Comparison of ENCODE assay signal across 8 cellular contexts in the genomic region with DNA sequence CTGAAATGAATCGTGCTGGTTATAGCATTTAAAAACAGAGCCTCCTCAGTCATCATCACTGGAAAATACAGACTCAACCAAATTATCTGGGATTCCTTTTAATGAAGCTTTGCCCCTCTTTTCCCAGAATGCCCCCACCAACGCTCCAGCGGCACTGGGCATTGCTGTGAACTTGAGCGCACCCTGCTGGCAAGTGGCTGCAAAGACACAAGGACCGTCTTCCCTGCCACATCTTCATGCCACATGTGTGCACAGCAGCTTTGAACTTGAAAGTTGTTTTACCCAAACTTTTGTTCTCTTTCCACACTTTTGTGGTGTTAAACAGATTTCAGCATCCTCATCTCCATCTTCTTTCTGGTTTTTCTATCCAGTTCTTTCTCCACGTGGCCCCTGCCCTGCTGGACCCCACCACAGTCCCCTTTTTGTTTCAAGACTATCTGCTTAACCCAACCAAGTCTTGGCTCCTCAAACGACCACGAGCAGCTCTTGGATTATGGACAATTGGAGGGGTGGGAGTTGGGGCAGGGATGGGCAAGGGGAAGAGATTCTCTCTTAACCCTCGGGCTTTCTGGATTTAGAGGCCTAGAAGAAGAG. TPM values are rescaled to one million over a fixed set of nuclear protein-coding genes. Genes with fewer than 3 reads are reported as not detected.
DNase-seq lines count a peak whose midpoint lies in the region; ATAC-seq and TF ChIP-seq lines count a peak whose summit lies in the region.

No MANE protein-coding gene starts in this region.

- DNase-seq in natural killer cell (peak; percentile 46), NCI-H748 treated with DMSO at 0.1 percent for 48 hours (lab: John Stamatoyannopoulos, UW) (peak; percentile 22), fibroblast of the aortic adventitia (ENCODE audit: low read depth) (peak; percentile 53), epidermal melanocyte (ENCODE audit: insufficient read length, low spot score) (no peak)
- DNase-seq in natural killer cell treated with Interleukin-12 subunit alpha and Interleukin-12 subunit beta and Interleukin-15 and Interleukin-18, amount 100 ng/mL, for 72 hours (ENCODE audit: low spot score) = no peak
- DNase-seq in activated T-cell treated with anti-CD3 and anti-CD28 coated beads, Interleukin-2, amount 50 U/mL, for 1 hour = peak; percentile 60

- TF ChIP-seq CTCF in natural killer cell (IDR thresholded peaks at IDR 0.05) = peak; percentile 83
- peak; percentile 99 for TF ChIP-seq CTCF in fibroblast of the aortic adventitia (IDR thresholded peaks at IDR 0.05; ENCODE audit: insufficient read depth, low read length)
- TF ChIP-seq CTCF in parathyroid adenoma (IDR thresholded peaks at IDR 0.05) = peak; percentile 63

- no peak overlapping the region for H3K4me2 ChIP-seq in parathyroid adenoma (ENCODE audit: low read length)

- H3K4me3 ChIP-seq in fibroblast of the aortic adventitia (ENCODE audit: low read depth, low read length) (no peak overlapping the region), parathyroid adenoma (ENCODE audit: low read depth, low read length) (no peak overlapping the region)

- peak; percentile 55 to 76 (median 70) for ATAC-seq in natural killer cell
- no peak for ATAC-seq in natural killer cell treated with Interleukin-12 subunit alpha and Interleukin-12 subunit beta and Interleukin-15 and Interleukin-18, amount 100 ng/mL, for 72 hours
- ATAC-seq in HG02798 (IDR thresholded peaks at IDR 0.05; ENCODE audit: poor library complexity, unreplicated experiment) = peak; percentile 77

- H3K79me2 ChIP-seq in parathyroid adenoma = no peaks in the 10 kb centered on the region

- H3K27ac Mint-ChIP-seq in natural killer cell = no peak overlapping the region
- no peak overlapping the region for H3K27ac Mint-ChIP-seq in natural killer cell treated with Interleukin-12 subunit alpha and Interleukin-12 subunit beta and Interleukin-15 and Interleukin-18, amount 100 ng/mL, for 72 hours

- no peaks in the 10 kb centered on the region for H3K36me3 ChIP-seq in parathyroid adenoma (ENCODE audit: control insufficient read depth, insufficient read depth, low read length)

- H3K9me3 Mint-ChIP-seq in natural killer cell = no peaks in the 10 kb centered on the region
- H3K9me3 Mint-ChIP-seq in natural killer cell treated with Interleukin-12 subunit alpha and Interleukin-12 subunit beta and Interleukin-15 and Interleukin-18, amount 100 ng/mL, for 72 hours = no peaks in the 10 kb centered on the region

- H3K4me1 ChIP-seq in parathyroid adenoma = no peaks in the 10 kb centered on the region

- H2AFZ ChIP-seq in parathyroid adenoma = no peak overlapping the region

- intact Hi-C loops in natural killer cell (cut with micrococcal nuclease) = no loop called here

- no peak overlapping the region for H3K9ac ChIP-seq in parathyroid adenoma

- H3K27me3 Mint-ChIP-seq in natural killer cell (ENCODE audit: low read depth in 2 of 2) = peaks cover 33 to 78% of the 10 kb centered on the region in 2 donors
- H3K27me3 Mint-ChIP-seq in natural killer cell treated with Interleukin-12 subunit alpha and Interleukin-12 subunit beta and Interleukin-15 and Interleukin-18, amount 100 ng/mL, for 72 hours = peaks cover 45 to 70% of the 10 kb centered on the region in 2 donors

- H3K9me3 ChIP-seq in parathyroid adenoma (ENCODE audit: control insufficient read depth, low read length) = no peaks in the 10 kb centered on the region

- peaks cover 0 to 5% of the 10 kb centered on the region in 2 donors for H3K4me1 Mint-ChIP-seq in natural killer cell
- peaks cover 0 to 4% of the 10 kb centered on the region in 2 donors for H3K4me1 Mint-ChIP-seq in natural killer cell treated with Interleukin-12 subunit alpha and Interleukin-12 subunit beta and Interleukin-15 and Interleukin-18, amount 100 ng/mL, for 72 hours (ENCODE audit: low read depth in 2 of 2)

- no peaks in the 10 kb centered on the region for H3K36me3 Mint-ChIP-seq in natural killer cell
- H3K36me3 Mint-ChIP-seq in natural killer cell treated with Interleukin-12 subunit alpha and Interleukin-12 subunit beta and Interleukin-15 and Interleukin-18, amount 100 ng/mL, for 72 hours = no peaks in the 10 kb centered on the region

- H3K27ac ChIP-seq in parathyroid adenoma = no peak overlapping the region

- H3K4me3 Mint-ChIP-seq in natural killer cell = no peak overlapping the region
- no peak overlapping the region for H3K4me3 Mint-ChIP-seq in natural killer cell treated with Interleukin-12 subunit alpha and Interleukin-12 subunit beta and Interleukin-15 and Interleukin-18, amount 100 ng/mL, for 72 hours

- H3K27me3 ChIP-seq in parathyroid adenoma (ENCODE audit: control insufficient read depth, insufficient read depth, low read length) = no peaks in the 10 kb centered on the region

RNA-seq across cellular contexts. Expression of gene LMX1A, which starts 12.8 kb away (rescaled TPM):
- total RNA-seq in natural killer cell = not detected
- total RNA-seq in natural killer cell treated with Interleukin-12 subunit alpha and Interleukin-12 subunit beta and Interleukin-15 and Interleukin-18, amount 100 ng/mL, for 72 hours = not detected
- not detected in 2 replicates for total RNA-seq in fibroblast of the aortic adventitia (ENCODE audit: low replicate concordance)

Comparison
In these comparisons a context has a peak if more than half of its experiments do, and no peak if none do; other contexts are left out.
1. ATAC-seq: peak in natural killer cell (3 of 3) and HG02798 (single experiment); none in natural killer cell treated with Interleukin-12 subunit alpha and Interleukin-12 subunit beta and Interleukin-15 and Interleukin-18, amount 100 ng/mL, for 72 hours (0 of 2).
2. DNase-seq: peak in natural killer cell (single experiment), NCI-H748 treated with DMSO at 0.1 percent for 48 hours (single experiment), activated T-cell treated with anti-CD3 and anti-CD28 coated beads, Interleukin-2, amount 50 U/mL, for 1 hour (single experiment) and fibroblast of the aortic adventitia (single experiment); none in natural killer cell treated with Interleukin-12 subunit alpha and Interleukin-12 subunit beta and Interleukin-15 and Interleukin-18, amount 100 ng/mL, for 72 hours (single experiment) and epidermal melanocyte (single experiment).
3. Peak in every context shown above with its lines, with median percentiles within 50 percentile points of each other: CTCF ChIP-seq.